In genomic region chr15:24617646-24618045, GRCh38 we compare ENCODE assay signal across 31 cellular contexts. TPM values are rescaled to one million over a fixed set of nuclear protein-coding genes. Genes with fewer than 3 reads are reported as not detected.
"Had no signal": no experiment of that assay in that cellular context is flagged by ENCODE, and none has a peak within 500 bp of the region (broad histone marks: within the 10 kb centered on the region; RNA-seq: fewer than 3 reads in every experiment).

No MANE protein-coding gene starts in this region.

- FAIRE-seq: colon, endothelial cell of umbilical vein, kidney had no signal

- H3K4me3 ChIP-seq: coronary artery, dorsolateral prefrontal cortex, esophagus squamous epithelium, gastrocnemius medialis, heart right ventricle, lower lobe of right lung had no signal

- H3K4me1 Mint-ChIP-seq: immature natural killer cell; naive thymus-derived CD4-positive, alpha-beta T cell had no signal

- H3K27me3 ChIP-seq: dorsolateral prefrontal cortex, esophagus squamous epithelium, gastrocnemius medialis, heart right ventricle had no signal

- H3K4me1 ChIP-seq: esophagus squamous epithelium, gastrocnemius medialis, heart right ventricle, lower lobe of right lung had no signal

- H3K36me3 Mint-ChIP-seq: naive thymus-derived CD4-positive, alpha-beta T cell had no signal

- H3K36me3 ChIP-seq: esophagus squamous epithelium, gastrocnemius medialis, heart right ventricle, lower lobe of right lung had no signal

- H3K27ac ChIP-seq: coronary artery, dorsolateral prefrontal cortex, esophagus squamous epithelium, gastrocnemius medialis, heart right ventricle, lower lobe of right lung had no signal

- H3K27me3 Mint-ChIP-seq: naive thymus-derived CD4-positive, alpha-beta T cell had no signal

- ATAC-seq: gastrocnemius medialis; heart right ventricle; left colon; left lobe of liver; left ventricle myocardium superior; lower lobe of right lung; naive thymus-derived CD4-positive, alpha-beta T cell had no signal

- DNase-seq: dermis blood vessel endothelial cell; dorsolateral prefrontal cortex; effector CD4-positive, alpha-beta T cell; effector memory CD4-positive, alpha-beta T cell; esophagus squamous epithelium; foreskin fibroblast; foreskin melanocyte; gastrocnemius medialis; glutamatergic neuron; head of caudate nucleus; heart right ventricle; hippocampal formation; immature natural killer cell; islet precursor cell; kidney; kidney glomerular epithelial cell; left colon; left ventricle myocardium superior; lower lobe of right lung; mesenchymal stem cell; midbrain; naive thymus-derived CD4-positive, alpha-beta T cell had no signal

- H3K9me3 ChIP-seq: gastrocnemius medialis, lower lobe of right lung had no signal

- H3K27ac Mint-ChIP-seq: immature natural killer cell; naive thymus-derived CD4-positive, alpha-beta T cell had no signal

- H3K4me3 Mint-ChIP-seq: immature natural killer cell; naive thymus-derived CD4-positive, alpha-beta T cell had no signal

RNA-seq across cellular contexts. Expression of gene NPAP1, which starts 57.9 kb away (rescaled TPM):
- total RNA-seq: dermis blood vessel endothelial cell; endothelial cell of umbilical vein; epithelial cell of proximal tubule; esophagus squamous epithelium; gastrocnemius medialis; glomerular endothelial cell; left ventricle myocardium superior; lower leg skin; lung microvascular endothelial cell; mononuclear cell; naive thymus-derived CD4-positive, alpha-beta T cell had no signal
- polyA plus RNA-seq: endothelial cell of umbilical vein; immature natural killer cell; naive thymus-derived CD4-positive, alpha-beta T cell had no signal
